In the genomic region with DNA sequence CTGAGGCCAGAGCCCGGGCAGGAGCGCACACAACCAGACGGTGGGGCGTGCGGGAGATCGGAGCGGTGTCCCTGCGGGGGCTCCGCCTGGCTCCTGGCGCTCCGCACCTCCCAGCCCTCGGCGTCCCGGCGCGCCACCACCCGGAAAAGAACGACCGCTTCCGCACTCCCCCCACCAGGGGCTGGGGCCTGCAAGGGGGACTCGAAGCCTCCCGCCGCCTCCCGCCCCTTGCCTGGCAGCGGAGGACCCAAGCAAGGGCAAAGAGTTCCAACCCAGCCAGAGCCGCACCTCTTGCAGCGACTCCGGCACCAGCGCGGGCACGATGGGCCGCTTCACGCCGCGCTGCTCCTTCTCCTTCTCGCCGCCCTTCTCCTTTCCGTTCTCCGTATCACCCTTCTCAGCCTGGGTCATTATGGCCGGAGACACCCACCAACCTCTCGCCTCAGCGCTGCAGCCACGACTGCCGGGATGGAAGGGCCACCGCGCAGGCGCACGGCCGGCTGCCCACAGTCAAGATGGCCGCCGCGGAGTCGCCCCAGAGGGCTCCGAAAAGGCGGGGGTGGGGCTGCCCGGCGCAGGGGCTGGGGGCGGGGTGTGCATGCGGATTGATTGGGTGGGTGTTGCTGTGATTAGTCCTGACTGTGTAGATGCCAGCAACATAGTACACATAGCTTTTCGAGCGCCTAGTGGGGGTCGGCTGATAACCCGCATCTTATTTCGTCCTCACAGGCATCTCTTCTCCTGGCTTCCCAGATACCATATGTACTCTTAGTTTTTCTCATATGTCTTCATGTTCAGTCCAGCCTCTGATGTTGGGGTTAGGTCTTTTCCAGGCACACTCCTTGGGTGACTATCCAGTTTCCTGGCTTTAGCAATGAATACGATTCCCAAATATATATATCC, we compare ENCODE assay signal across 1 cellular context.
A peak's percentile ranks its signal among the peaks of the same experiment; 100 is the strongest.
TF ChIP-seq lines count a peak whose summit lies in the region.

A gene with protein sequence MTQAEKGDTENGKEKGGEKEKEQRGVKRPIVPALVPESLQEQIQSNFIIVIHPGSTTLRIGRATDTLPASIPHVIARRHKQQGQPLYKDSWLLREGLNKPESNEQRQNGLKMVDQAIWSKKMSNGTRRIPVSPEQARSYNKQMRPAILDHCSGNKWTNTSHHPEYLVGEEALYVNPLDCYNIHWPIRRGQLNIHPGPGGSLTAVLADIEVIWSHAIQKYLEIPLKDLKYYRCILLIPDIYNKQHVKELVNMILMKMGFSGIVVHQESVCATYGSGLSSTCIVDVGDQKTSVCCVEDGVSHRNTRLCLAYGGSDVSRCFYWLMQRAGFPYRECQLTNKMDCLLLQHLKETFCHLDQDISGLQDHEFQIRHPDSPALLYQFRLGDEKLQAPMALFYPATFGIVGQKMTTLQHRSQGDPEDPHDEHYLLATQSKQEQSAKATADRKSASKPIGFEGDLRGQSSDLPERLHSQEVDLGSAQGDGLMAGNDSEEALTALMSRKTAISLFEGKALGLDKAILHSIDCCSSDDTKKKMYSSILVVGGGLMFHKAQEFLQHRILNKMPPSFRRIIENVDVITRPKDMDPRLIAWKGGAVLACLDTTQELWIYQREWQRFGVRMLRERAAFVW (minus strand): TSS at position 462 of the 903 bp plus-strand sequence. CDS start 51 bp downstream, at position 411.

TF ChIP-seq in HCT116, 20 proteins besides CTCF, POLR2A, EP300 and RAD21:
- peak; percentile 99 for TF ChIP-seq YY1 (IDR thresholded peaks at IDR 0.05; ENCODE audit: extremely low read depth, insufficient replicate concordance, low read depth, low read length)
- peak; percentile 54; the same call in 1 of the 2 replicates for TF ChIP-seq CBX3 (IDR thresholded peaks at IDR 0.05; ENCODE audit: low read depth)
- TF ChIP-seq, protein P1, sequence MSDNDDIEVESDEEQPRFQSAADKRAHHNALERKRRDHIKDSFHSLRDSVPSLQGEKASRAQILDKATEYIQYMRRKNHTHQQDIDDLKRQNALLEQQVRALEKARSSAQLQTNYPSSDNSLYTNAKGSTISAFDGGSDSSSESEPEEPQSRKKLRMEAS (IDR thresholded peaks at IDR 0.05): peak; percentile 51; the same call in 1 of the 2 replicates
- TF ChIP-seq SP1 (IDR thresholded peaks at IDR 0.05; ENCODE audit: low read depth): no peak; the same call in 1 of the 2 replicates
- TF ChIP-seq EGR1 (IDR thresholded peaks at IDR 0.05; ENCODE audit: low read depth): peak; percentile 81
- peak; percentile 50 for TF ChIP-seq TCF7L2 (IDR thresholded peaks at IDR 0.05; ENCODE audit: borderline replicate concordance, extremely low read depth, insufficient read depth, insufficient read length)
- 0 out of 2 replicates have a peak, but pooled peaks have one; percentile 21 for TF ChIP-seq SRF (IDR thresholded peaks at IDR 0.05; ENCODE audit: low read depth)
- peak; percentile 81 for TF ChIP-seq ZFX (IDR thresholded peaks at IDR 0.05)
- TF ChIP-seq ELF1 (IDR thresholded peaks at IDR 0.05; ENCODE audit: borderline replicate concordance, low read depth): peak; percentile 53
- peak; percentile 85 for TF ChIP-seq SIN3A (IDR thresholded peaks at IDR 0.05; ENCODE audit: low read depth)
- TF ChIP-seq, protein P2, sequence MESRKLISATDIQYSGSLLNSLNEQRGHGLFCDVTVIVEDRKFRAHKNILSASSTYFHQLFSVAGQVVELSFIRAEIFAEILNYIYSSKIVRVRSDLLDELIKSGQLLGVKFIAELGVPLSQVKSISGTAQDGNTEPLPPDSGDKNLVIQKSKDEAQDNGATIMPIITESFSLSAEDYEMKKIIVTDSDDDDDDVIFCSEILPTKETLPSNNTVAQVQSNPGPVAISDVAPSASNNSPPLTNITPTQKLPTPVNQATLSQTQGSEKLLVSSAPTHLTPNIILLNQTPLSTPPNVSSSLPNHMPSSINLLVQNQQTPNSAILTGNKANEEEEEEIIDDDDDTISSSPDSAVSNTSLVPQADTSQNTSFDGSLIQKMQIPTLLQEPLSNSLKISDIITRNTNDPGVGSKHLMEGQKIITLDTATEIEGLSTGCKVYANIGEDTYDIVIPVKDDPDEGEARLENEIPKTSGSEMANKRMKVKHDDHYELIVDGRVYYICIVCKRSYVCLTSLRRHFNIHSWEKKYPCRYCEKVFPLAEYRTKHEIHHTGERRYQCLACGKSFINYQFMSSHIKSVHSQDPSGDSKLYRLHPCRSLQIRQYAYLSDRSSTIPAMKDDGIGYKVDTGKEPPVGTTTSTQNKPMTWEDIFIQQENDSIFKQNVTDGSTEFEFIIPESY (IDR thresholded peaks at IDR 0.05; ENCODE audit: extremely low read depth, insufficient replicate concordance, low read length): no peak
- TF ChIP-seq EZH2 (IDR thresholded peaks at IDR 0.05): no peak
- TF ChIP-seq, protein P3, sequence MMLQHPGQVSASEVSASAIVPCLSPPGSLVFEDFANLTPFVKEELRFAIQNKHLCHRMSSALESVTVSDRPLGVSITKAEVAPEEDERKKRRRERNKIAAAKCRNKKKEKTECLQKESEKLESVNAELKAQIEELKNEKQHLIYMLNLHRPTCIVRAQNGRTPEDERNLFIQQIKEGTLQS (IDR thresholded peaks at IDR 0.05): no peak
- peak; percentile 95 for TF ChIP-seq POLR2AphosphoS5 (IDR thresholded peaks at IDR 0.05; ENCODE audit: low read depth, low read length)
- TF ChIP-seq, protein P4, sequence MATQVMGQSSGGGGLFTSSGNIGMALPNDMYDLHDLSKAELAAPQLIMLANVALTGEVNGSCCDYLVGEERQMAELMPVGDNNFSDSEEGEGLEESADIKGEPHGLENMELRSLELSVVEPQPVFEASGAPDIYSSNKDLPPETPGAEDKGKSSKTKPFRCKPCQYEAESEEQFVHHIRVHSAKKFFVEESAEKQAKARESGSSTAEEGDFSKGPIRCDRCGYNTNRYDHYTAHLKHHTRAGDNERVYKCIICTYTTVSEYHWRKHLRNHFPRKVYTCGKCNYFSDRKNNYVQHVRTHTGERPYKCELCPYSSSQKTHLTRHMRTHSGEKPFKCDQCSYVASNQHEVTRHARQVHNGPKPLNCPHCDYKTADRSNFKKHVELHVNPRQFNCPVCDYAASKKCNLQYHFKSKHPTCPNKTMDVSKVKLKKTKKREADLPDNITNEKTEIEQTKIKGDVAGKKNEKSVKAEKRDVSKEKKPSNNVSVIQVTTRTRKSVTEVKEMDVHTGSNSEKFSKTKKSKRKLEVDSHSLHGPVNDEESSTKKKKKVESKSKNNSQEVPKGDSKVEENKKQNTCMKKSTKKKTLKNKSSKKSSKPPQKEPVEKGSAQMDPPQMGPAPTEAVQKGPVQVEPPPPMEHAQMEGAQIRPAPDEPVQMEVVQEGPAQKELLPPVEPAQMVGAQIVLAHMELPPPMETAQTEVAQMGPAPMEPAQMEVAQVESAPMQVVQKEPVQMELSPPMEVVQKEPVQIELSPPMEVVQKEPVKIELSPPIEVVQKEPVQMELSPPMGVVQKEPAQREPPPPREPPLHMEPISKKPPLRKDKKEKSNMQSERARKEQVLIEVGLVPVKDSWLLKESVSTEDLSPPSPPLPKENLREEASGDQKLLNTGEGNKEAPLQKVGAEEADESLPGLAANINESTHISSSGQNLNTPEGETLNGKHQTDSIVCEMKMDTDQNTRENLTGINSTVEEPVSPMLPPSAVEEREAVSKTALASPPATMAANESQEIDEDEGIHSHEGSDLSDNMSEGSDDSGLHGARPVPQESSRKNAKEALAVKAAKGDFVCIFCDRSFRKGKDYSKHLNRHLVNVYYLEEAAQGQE (IDR thresholded peaks at IDR 0.05; ENCODE audit: low read depth): no peak
TF ChIP-seq in HCT116: peak in this region for 10.
